In the genomic region with DNA sequence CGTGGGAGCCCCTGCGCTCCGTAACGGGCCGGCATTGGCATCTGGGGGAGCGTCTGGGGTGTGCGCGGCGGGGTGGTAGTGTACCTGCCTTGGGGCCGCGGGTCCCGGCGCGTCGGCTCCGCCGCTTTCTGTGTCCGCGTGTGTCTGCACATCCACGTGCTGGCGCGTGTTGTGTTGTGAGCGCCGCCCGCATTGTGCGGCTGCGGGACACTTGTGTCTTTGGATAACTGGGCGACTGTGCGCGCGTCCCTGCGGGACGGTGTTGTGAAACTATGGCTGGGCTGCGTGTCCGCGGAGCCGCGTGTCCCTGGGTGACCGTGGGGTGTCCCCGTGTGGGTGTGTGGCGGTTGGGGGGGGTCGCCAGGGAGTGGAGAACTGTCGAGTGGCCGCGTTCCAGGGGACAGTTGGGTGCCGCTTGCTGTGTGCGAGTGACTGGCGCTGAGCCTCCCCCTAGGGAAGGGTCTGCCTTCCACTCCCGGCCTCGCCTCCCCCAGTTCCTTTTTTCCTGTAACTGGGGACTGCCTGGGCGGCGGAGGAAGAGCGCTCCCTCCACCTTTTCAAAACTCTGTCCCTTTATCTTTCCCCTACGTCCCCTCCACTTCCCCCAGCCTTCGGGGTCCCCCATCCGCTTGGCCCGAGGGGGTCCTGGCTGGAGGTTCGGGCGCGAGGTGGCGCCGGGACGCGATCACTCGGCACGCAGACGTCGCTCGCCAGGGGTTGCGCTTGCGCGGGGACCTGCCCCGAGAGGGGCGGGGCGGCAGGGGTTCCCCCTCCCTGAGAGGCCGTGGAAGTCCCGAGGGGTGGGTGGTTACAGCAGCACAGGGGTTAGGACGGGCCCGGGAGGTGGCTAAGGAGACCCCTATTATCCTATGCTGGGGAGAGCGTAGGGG, we compare ENCODE assay signal across 8 cellular contexts. TPM values are rescaled to one million over a fixed set of nuclear protein-coding genes. Genes with fewer than 3 reads are reported as not detected.
DNase-seq lines count a peak whose midpoint lies in the region; ATAC-seq and TF ChIP-seq lines count a peak whose summit lies in the region.

No MANE protein-coding gene starts in this region.

- H3K36me3 ChIP-seq in upper lobe of left lung, result no peaks in the 10 kb centered on the region

- 0 to 1% methylated on average over 14 to 37 of the region's 80 CpGs for WGBS in upper lobe of left lung, 2 donors

- no peak for TF ChIP-seq EP300 in upper lobe of left lung (IDR thresholded peaks at IDR 0.05)

- peak; percentile 64 to 68 for ATAC-seq in upper lobe of left lung (ENCODE audit: low FRiP score in 2 of 2)
- ATAC-seq in GM19395 (IDR thresholded peaks at IDR 0.05; ENCODE audit: unreplicated experiment), result no peak

- H3K9me3 ChIP-seq in upper lobe of left lung, result no peaks in the 10 kb centered on the region

- TF ChIP-seq POLR2A in upper lobe of left lung (IDR thresholded peaks at IDR 0.05), result peak in 2 of 4 donors; percentile 46 to 59

- H3K4me1 ChIP-seq in upper lobe of left lung, result peaks cover 29 to 48% (median 36%) of the 10 kb centered on the region in 4 donors

- DNase-seq in NCI-H524 (lab: John Stamatoyannopoulos, UW) (peak; percentile 57 to 68), NCI-H524 treated with DMSO at 0.1 percent for 48 hours (lab: John Stamatoyannopoulos, UW) (no peak), glomerular visceral epithelial cell (ENCODE audit: extremely low spot score) (peak; percentile 32), pons (ENCODE audit: low spot score) (peak; percentile 75), upper lobe of left lung (peak; percentile 75 to 93)
- DNase-seq in activated gamma-delta T cell treated with anti-CD3 and anti-CD28 coated beads, Interleukin-2, amount 50 U/mL, for 16 hours (ENCODE audit: low read depth), result peak; percentile 69

- H3K27ac ChIP-seq in upper lobe of left lung, result peak overlapping the region; percentile 84 to 100 (median 94)

- no peaks in the 10 kb centered on the region for H3K27me3 ChIP-seq in upper lobe of left lung

- peak in 3 of 6 experiments; percentile 5 to 36 (median 33) for TF ChIP-seq CTCF in upper lobe of left lung (IDR thresholded peaks at IDR 0.05)

- peak overlapping the region; percentile 80 to 99 (median 94) for H3K4me3 ChIP-seq in upper lobe of left lung

TF ChIP-seq in PFSK-1, 5 proteins besides CTCF, POLR2A, EP300 and RAD21:
- TF ChIP-seq REST (IDR thresholded peaks at IDR 0.05; ENCODE audit: insufficient read depth in 1 of 2, low read depth in 2 of 2, low read length in 2 of 2) (no peak), FOXP2 (optimal IDR thresholded peaks at IDR 0.05; ENCODE audit: borderline replicate concordance, extremely low read depth, extremely low read length, insufficient read depth) (no peak), SIN3A (IDR thresholded peaks at IDR 0.05; ENCODE audit: borderline replicate concordance, insufficient read depth, low read length) (peak; percentile 80; the same call in 1 of the 2 replicates), POLR2AphosphoS5 (IDR thresholded peaks at IDR 0.05; ENCODE audit: low read depth, low read length) (no peak)
TF ChIP-seq in PFSK-1: peak in this region for 1.

RNA-seq across cellular contexts. Expression of gene NFIC, which starts 5.6 kb away (rescaled TPM):
- 67.4 TPM for polyA plus RNA-seq in PFSK-1 (2012; ENCODE audit: insufficient read length, low read depth)
- total RNA-seq in upper lobe of left lung, result 100 to 1,000 TPM in 5 of 6 donors, 10 to 100 TPM in 1; 96.1 to 175 (median 154) TPM
